8 cellular contexts compared by ENCODE assay signal in genomic region chr3:179563298-179563934, GRCh38. TPM values are rescaled to one million over a fixed set of nuclear protein-coding genes. Genes with fewer than 3 reads are reported as not detected.
DNase-seq lines count a peak whose midpoint lies in the region; ATAC-seq and TF ChIP-seq lines count a peak whose summit lies in the region.

No MANE protein-coding gene starts in this region.

- TF ChIP-seq CTCF in Loucy (conservative IDR thresholded peaks at IDR 0.05; ENCODE audit: low read length) = peak; percentile 38; the same call in 1 of the 2 replicates
- TF ChIP-seq CTCF in psoas muscle (IDR thresholded peaks at IDR 0.05) = peak; percentile 51
- peak in 3 of 4 experiments; percentile 38 to 63 (median 62) for TF ChIP-seq CTCF in uterus (IDR thresholded peaks at IDR 0.05)

- H3K4me3 ChIP-seq in Loucy (ENCODE audit: low read length, poor library complexity, severe bottlenecking) (peak overlapping the region; percentile 83), adipocyte (ENCODE audit: low read length) (peak overlapping the region; percentile 96), psoas muscle (peak overlapping the region; percentile 97), uterus (peak overlapping the region; percentile 71 to 93)

- peak overlapping the region; percentile 90 for H3K4me2 ChIP-seq in Loucy (ENCODE audit: low read depth, low read length, poor library complexity, severe bottlenecking)

- H3F3A ChIP-seq in Loucy (ENCODE audit: low read depth) = no peaks in the 10 kb centered on the region

- DNase-seq in HCEC 1CT (peak; percentile 90), SW480 (ENCODE audit: low spot score) (peak; percentile 93), adipocyte (ENCODE audit: low read depth) (peak; percentile 89), left cardiac atrium (peak; percentile 72), psoas muscle (peak; percentile 66 to 78), uterus (peak; percentile 51)

- H3K4me1 ChIP-seq in Loucy (ENCODE audit: insufficient read depth, low read length, poor library complexity, severe bottlenecking) (peaks cover 38% of the 10 kb centered on the region), adipocyte (ENCODE audit: control insufficient read depth, insufficient read depth, low read length) (peaks cover 6% of the 10 kb centered on the region), psoas muscle (peaks cover 11% of the 10 kb centered on the region), uterus (peaks cover 4 to 9% of the 10 kb centered on the region in 2 donors)

- no peaks in the 10 kb centered on the region for H3K9me2 ChIP-seq in Loucy (replicated peaks; ENCODE audit: low read depth, low read length)

- peak overlapping the region; percentile 82 for H3K9ac ChIP-seq in Loucy (ENCODE audit: low read depth, low read length, poor library complexity, severe bottlenecking)
- H3K9ac ChIP-seq in adipocyte (ENCODE audit: low read length) = peak overlapping the region; percentile 87

- H3K79me2 ChIP-seq in Loucy (ENCODE audit: insufficient read depth, low read length) = peaks cover 52% of the 10 kb centered on the region

- peak overlapping the region; percentile 88 for H2AFZ ChIP-seq in Loucy (ENCODE audit: low read length)

- ATAC-seq in left cardiac atrium (peak; percentile 70 to 74), psoas muscle (peak; percentile 62 to 83 (median 74))

- peaks cover 44% of the 10 kb centered on the region for H4K20me1 ChIP-seq in Loucy (ENCODE audit: insufficient read depth, low read length, poor library complexity, severe bottlenecking)

- intact Hi-C loops in left cardiac atrium (cut with DNase I) (loop anchor here in 1 of 2 donors (5.0 kb wide), 1 partner anchor 146 kb away; no protein-coding TSS in a partner anchor), psoas muscle (cut with DNase I) (loop anchor here in 1 of 2 donors (5.0 to 10.0 kb wide), 3 partner anchors 116 to 549 kb away; partner anchors contain the start of gene ZNF639), uterus (cut with DNase I; ENCODE audit: low total_unique reads) (loop anchor here (10.0 kb wide), 1 partner anchor 109 kb away; the partner anchor contains the start of gene GNB4)

- H3K9me3 ChIP-seq in Loucy (ENCODE audit: insufficient read depth, low read depth, low read length) = no peaks in the 10 kb centered on the region
- H3K9me3 ChIP-seq in adipocyte (ENCODE audit: control insufficient read depth, low read length) = no peaks in the 10 kb centered on the region
- H3K9me3 ChIP-seq in psoas muscle = no peaks in the 10 kb centered on the region
- H3K9me3 ChIP-seq in uterus = no peaks in the 10 kb centered on the region

- no peaks in the 10 kb centered on the region for H3K36me3 ChIP-seq in Loucy (ENCODE audit: insufficient read depth, low read length)
- no peaks in the 10 kb centered on the region for H3K36me3 ChIP-seq in adipocyte (ENCODE audit: control insufficient read depth, insufficient read depth, low read length, severe bottlenecking)
- H3K36me3 ChIP-seq in psoas muscle (ENCODE audit: insufficient read depth in 1 of 2, low read depth in 1 of 2) = no peaks in the 10 kb centered on the region
- no peaks in the 10 kb centered on the region for H3K36me3 ChIP-seq in uterus

- H3K27ac ChIP-seq in psoas muscle = peak overlapping the region; percentile 88
- H3K27ac ChIP-seq in uterus = peak overlapping the region; percentile 81 to 85

- peak; percentile 16 for TF ChIP-seq POLR2A in GM10847 (IDR thresholded peaks at IDR 0.05; ENCODE audit: extremely low read depth, insufficient read length)
- no peak for TF ChIP-seq POLR2A in uterus (IDR thresholded peaks at IDR 0.05)

- H3K27me3 ChIP-seq in Loucy (ENCODE audit: insufficient read depth, low read length, poor library complexity, severe bottlenecking) = no peaks in the 10 kb centered on the region
- no peaks in the 10 kb centered on the region for H3K27me3 ChIP-seq in adipocyte (replicated peaks; ENCODE audit: control insufficient read depth, insufficient read depth, low read length)
- no peaks in the 10 kb centered on the region for H3K27me3 ChIP-seq in psoas muscle (ENCODE audit: insufficient read depth in 3 of 3, low read length in 2 of 3)
- no peaks in the 10 kb centered on the region for H3K27me3 ChIP-seq in uterus

- WGBS in psoas muscle, 3 donors = 0 to 1% (median 1%) methylated on average over 36 to 39 of the region's 39 CpGs

RNA-seq across cellular contexts. Expression of gene ACTL6A, which starts 0.7 kb away (rescaled TPM):
- total RNA-seq in left cardiac atrium (10 to 100 TPM; 23.1 to 27.0 TPM), psoas muscle (10 to 100 TPM; 10.2 to 12.6 (median 11.0) TPM), uterus (10 to 100 TPM; 38.7 to 84.5 (median 51.2) TPM)
- 10 to 100 TPM; 13.5 to 22.5 (median 14.9) TPM for polyA plus RNA-seq in psoas muscle

RNA-seq across cellular contexts. Expression of gene MRPL47, which starts 41.0 kb away (rescaled TPM):
- 10 to 100 TPM; 34.4 to 50.5 TPM for total RNA-seq in left cardiac atrium
- total RNA-seq in psoas muscle = 10 to 100 TPM; 29.4 to 62.6 (median 38.8) TPM
- 100 to 1,000 TPM in 1 of 3 donors, 10 to 100 TPM in 2; 63.2 to 108 (median 87.5) TPM for polyA plus RNA-seq in psoas muscle
- 10 to 100 TPM; 15.6 to 34.8 (median 31.5) TPM for total RNA-seq in uterus

RNA-seq across cellular contexts. Expression of gene NDUFB5, which starts 41.2 kb away (rescaled TPM):
- total RNA-seq in left cardiac atrium (100 to 1,000 TPM; 244 to 250 TPM), psoas muscle (100 to 1,000 TPM; 161 to 233 (median 206) TPM), uterus (100 to 1,000 TPM in 1 of 4 donors, 10 to 100 TPM in 3; 23.1 to 107 (median 60.3) TPM)
- 100 to 1,000 TPM; 147 to 261 (median 181) TPM for polyA plus RNA-seq in psoas muscle

Comparison
In these comparisons a context has a peak if more than half of its experiments do, and no peak if none do; other contexts are left out.
1. Peak in every context shown above with its lines: DNase-seq, ATAC-seq, H3K4me3 ChIP-seq and H3K27ac ChIP-seq.